Comparison of ENCODE assay signal across 26 cellular contexts in genomic region chr1:245105815-245106410, GRCh38. TPM values are rescaled to one million over a fixed set of nuclear protein-coding genes. Genes with fewer than 3 reads are reported as not detected.
"Had no signal": no experiment of that assay in that cellular context is flagged by ENCODE, and none has a peak within 500 bp of the region (broad histone marks: within the 10 kb centered on the region; RNA-seq: fewer than 3 reads in every experiment).

No MANE protein-coding gene starts in this region.

- H3K27me3 Mint-ChIP-seq: activated CD4-positive, alpha-beta memory T cell treated with anti-CD3 and anti-CD28 coated beads, Interleukin-2, amount 10 ng/mL, durations not matched to agents 7 days and 5 days; activated CD4-positive, alpha-beta T cell treated with anti-CD3 and anti-CD28 coated beads, Interleukin-2, amount 10 ng/mL, durations not matched to agents 24 days and 14 days; natural killer cell treated with Interleukin-12 subunit alpha and Interleukin-12 subunit beta and Interleukin-15 and Interleukin-18, amount 100 ng/mL, for 72 hours; stimulated activated naive B cell treated with anti-CD40 and anti-IgM and Interleukin-4, amounts not matched to agents 10 μg/mL and 1 μg/mL and 100 μg/mL, for 72 hours had no signal

- H3K9me3 Mint-ChIP-seq: activated CD4-positive, alpha-beta memory T cell treated with anti-CD3 and anti-CD28 coated beads, Interleukin-2, amount 10 ng/mL, durations not matched to agents 7 days and 5 days; activated CD4-positive, alpha-beta T cell treated with anti-CD3 and anti-CD28 coated beads, Interleukin-2, amount 10 ng/mL, durations not matched to agents 24 days and 14 days; activated naive CD4-positive, alpha-beta T cell treated with anti-CD3 and anti-CD28 coated beads, Interleukin-2, amount 10 ng/mL, durations not matched to agents 7 days and 5 days; activated T-cell treated with anti-CD3 and anti-CD28 coated beads, Interleukin-2, amount 50 U/mL, for 72 hours; immature natural killer cell; natural killer cell treated with Interleukin-12 subunit alpha and Interleukin-12 subunit beta and Interleukin-15 and Interleukin-18, amount 100 ng/mL, for 72 hours; stimulated activated naive B cell treated with anti-CD40 and anti-IgM and Interleukin-4, amounts not matched to agents 10 μg/mL and 1 μg/mL and 100 μg/mL, for 72 hours had no signal

- H3K36me3 ChIP-seq: brain microvascular endothelial cell, neutrophil had no signal

- H3K36me3 Mint-ChIP-seq: activated naive CD4-positive, alpha-beta T cell treated with anti-CD3 and anti-CD28 coated beads, Interleukin-2, amount 10 ng/mL, durations not matched to agents 7 days and 5 days; immature natural killer cell; natural killer cell treated with Interleukin-12 subunit alpha and Interleukin-12 subunit beta and Interleukin-15 and Interleukin-18, amount 100 ng/mL, for 72 hours had no signal

- H2AFZ ChIP-seq: hepatocyte had no signal

- H3K4me3 Mint-ChIP-seq: activated CD4-positive, alpha-beta memory T cell treated with anti-CD3 and anti-CD28 coated beads, Interleukin-2, amount 10 ng/mL, durations not matched to agents 7 days and 5 days; activated CD4-positive, alpha-beta T cell treated with anti-CD3 and anti-CD28 coated beads, Interleukin-2, amount 10 ng/mL, durations not matched to agents 24 days and 14 days; activated naive CD4-positive, alpha-beta T cell treated with anti-CD3 and anti-CD28 coated beads, Interleukin-2, amount 10 ng/mL, durations not matched to agents 7 days and 5 days; activated T-cell treated with anti-CD3 and anti-CD28 coated beads, Interleukin-2, amount 50 U/mL, for 72 hours; immature natural killer cell; natural killer cell treated with Interleukin-12 subunit alpha and Interleukin-12 subunit beta and Interleukin-15 and Interleukin-18, amount 100 ng/mL, for 72 hours; stimulated activated naive B cell treated with anti-CD40 and anti-IgM and Interleukin-4, amounts not matched to agents 10 μg/mL and 1 μg/mL and 100 μg/mL, for 72 hours; type B pancreatic cell had no signal

- H3K79me2 ChIP-seq: hepatocyte had no signal

- H3K4me1 ChIP-seq: foreskin keratinocyte, testis had no signal

- DNase-seq: activated CD4-positive, alpha-beta memory T cell treated with anti-CD3 and anti-CD28 coated beads, Interleukin-2, amount 10 ng/mL, durations not matched to agents 7 days and 5 days; activated CD4-positive, alpha-beta T cell treated with anti-CD3 and anti-CD28 coated beads, Interleukin-2, amount 10 ng/mL, durations not matched to agents 24 days and 14 days; activated effector memory CD4-positive, alpha-beta T cell treated with anti-CD3 and anti-CD28 coated beads, Interleukin-2, amount 50 U/mL, for 16 hours; activated naive CD4-positive, alpha-beta T cell treated with anti-CD3 and anti-CD28 coated beads, Interleukin-2, amount 10 ng/mL, durations not matched to agents 7 days and 5 days; activated T-cell treated with anti-CD3 and anti-CD28 coated beads, Interleukin-2, amount 50 U/mL, for 72 hours; brain microvascular endothelial cell; central memory CD4-positive, alpha-beta T cell; dermis blood vessel endothelial cell; effector CD8-positive, alpha-beta T cell; erythroblast; glutamatergic neuron; immature natural killer cell; kidney glomerular epithelial cell; left ventricle myocardium superior; mammary epithelial cell; posterior cingulate gyrus; stimulated activated CD4-positive, alpha-beta T cell treated with anti-CD3 and anti-CD28 coated beads, Interleukin-2, amount 100 ng/mL, for 48 hours; stimulated activated CD8-positive, alpha-beta memory T cell treated with anti-CD3 and anti-CD28 coated beads, Interleukin-4, amount 100 ng/mL, for 48 hours; stimulated activated naive B cell treated with anti-CD40 and anti-IgM and Interleukin-4, amounts not matched to agents 10 μg/mL and 1 μg/mL and 100 μg/mL, for 72 hours; testis had no signal

- ATAC-seq: activated CD4-positive, CD25-positive, alpha-beta regulatory T cell treated with anti-CD3 and anti-CD28 coated beads, Interleukin-2, amount 50 U/mL, for 24 hours; activated T-cell treated with anti-CD3 and anti-CD28 coated beads, Interleukin-2, amount 50 U/mL, for 72 hours; foreskin keratinocyte; left ventricle myocardium superior; natural killer cell treated with Interleukin-12 subunit alpha and Interleukin-12 subunit beta and Interleukin-15 and Interleukin-18, amount 100 ng/mL, for 72 hours; stimulated activated naive B cell treated with anti-CD40 and anti-IgM and Interleukin-4, amounts not matched to agents 10 μg/mL and 1 μg/mL and 100 μg/mL, for 72 hours had no signal

- H3K4me3 ChIP-seq: hepatocyte, testis had no signal

- H3K4me2 ChIP-seq: hepatocyte had no signal

- H3K4me1 Mint-ChIP-seq: activated CD4-positive, alpha-beta memory T cell treated with anti-CD3 and anti-CD28 coated beads, Interleukin-2, amount 10 ng/mL, durations not matched to agents 7 days and 5 days; activated CD4-positive, alpha-beta T cell treated with anti-CD3 and anti-CD28 coated beads, Interleukin-2, amount 10 ng/mL, durations not matched to agents 24 days and 14 days; activated naive CD4-positive, alpha-beta T cell treated with anti-CD3 and anti-CD28 coated beads, Interleukin-2, amount 10 ng/mL, durations not matched to agents 7 days and 5 days; stimulated activated naive B cell treated with anti-CD40 and anti-IgM and Interleukin-4, amounts not matched to agents 10 μg/mL and 1 μg/mL and 100 μg/mL, for 72 hours had no signal

- H3K9me3 ChIP-seq: neutrophil, testis had no signal

- H3K27ac ChIP-seq: brain microvascular endothelial cell, foreskin keratinocyte, hepatocyte, neutrophil, testis had no signal

- H3K27ac Mint-ChIP-seq: activated CD4-positive, alpha-beta memory T cell treated with anti-CD3 and anti-CD28 coated beads, Interleukin-2, amount 10 ng/mL, durations not matched to agents 7 days and 5 days; activated CD4-positive, alpha-beta T cell treated with anti-CD3 and anti-CD28 coated beads, Interleukin-2, amount 10 ng/mL, durations not matched to agents 24 days and 14 days; activated naive CD4-positive, alpha-beta T cell treated with anti-CD3 and anti-CD28 coated beads, Interleukin-2, amount 10 ng/mL, durations not matched to agents 7 days and 5 days; activated T-cell treated with anti-CD3 and anti-CD28 coated beads, Interleukin-2, amount 50 U/mL, for 72 hours; immature natural killer cell; natural killer cell treated with Interleukin-12 subunit alpha and Interleukin-12 subunit beta and Interleukin-15 and Interleukin-18, amount 100 ng/mL, for 72 hours; stimulated activated naive B cell treated with anti-CD40 and anti-IgM and Interleukin-4, amounts not matched to agents 10 μg/mL and 1 μg/mL and 100 μg/mL, for 72 hours; type B pancreatic cell had no signal

- H3K27me3 ChIP-seq: brain microvascular endothelial cell, foreskin keratinocyte, hepatocyte, neutrophil, testis had no signal

RNA-seq across cellular contexts. Expression of gene KIF26B, which starts 48.9 kb away (rescaled TPM):
- total RNA-seq: activated CD4-positive, alpha-beta memory T cell treated with anti-CD3 and anti-CD28 coated beads, Interleukin-2, amount 10 ng/mL, durations not matched to agents 7 days and 5 days; natural killer cell treated with Interleukin-12 subunit alpha and Interleukin-12 subunit beta and Interleukin-15 and Interleukin-18, amount 100 ng/mL, for 72 hours had no signal
